In the genomic region with DNA sequence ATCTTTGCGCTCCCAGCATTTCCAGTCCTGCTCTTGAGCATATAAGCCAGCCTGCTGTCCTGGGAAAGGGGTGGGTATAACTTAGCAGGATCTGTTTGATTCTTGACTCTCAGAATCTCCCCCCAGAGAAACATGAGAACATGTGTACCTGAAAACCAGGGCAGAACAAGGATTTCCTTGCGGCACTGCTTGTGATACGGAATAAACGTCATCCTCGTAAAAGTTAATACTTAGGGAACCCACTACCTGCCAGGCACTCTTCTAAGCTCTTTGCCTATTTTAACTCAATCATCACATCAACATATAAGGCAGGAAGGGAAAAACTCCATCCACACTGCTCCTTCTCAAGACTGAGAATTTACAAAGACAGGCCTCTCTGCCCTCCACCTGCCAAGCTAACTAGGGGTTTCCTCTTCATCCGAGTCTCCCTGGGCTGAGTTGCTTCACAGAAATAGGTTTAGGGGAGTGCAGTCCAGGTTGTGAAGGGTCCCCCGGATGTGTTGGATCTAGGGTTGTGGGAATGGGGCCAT, we compare ENCODE assay signal across 9 cellular contexts. TPM values are rescaled to one million over a fixed set of nuclear protein-coding genes. Genes with fewer than 3 reads are reported as not detected.
DNase-seq lines count a peak whose midpoint lies in the region; ATAC-seq, FAIRE-seq and TF ChIP-seq lines count a peak whose summit lies in the region.
"Had no signal": no experiment of that assay in that cellular context is flagged by ENCODE, and none has a peak within 500 bp of the region (broad histone marks: within the 10 kb centered on the region; RNA-seq: fewer than 3 reads in every experiment).

No MANE protein-coding gene starts in this region.

- peaks cover 7% of the 10 kb centered on the region for H3K4me1 ChIP-seq in A673 (ENCODE audit: insufficient read depth, low read length, poor library complexity, severe bottlenecking)
- peaks cover 10% of the 10 kb centered on the region for H3K4me1 ChIP-seq in HUES48 (ENCODE audit: control insufficient read depth, insufficient read depth, low read length)
- H3K4me1 ChIP-seq in mucosa of rectum (ENCODE audit: control insufficient read depth in 2 of 2, insufficient read depth in 2 of 2, low read length in 2 of 2), result peaks cover 6 to 11% of the 10 kb centered on the region in 2 donors

- no peaks in the 10 kb centered on the region for H3K9me3 ChIP-seq in A673 (ENCODE audit: low read depth, low read length, poor library complexity, severe bottlenecking)
- no peaks in the 10 kb centered on the region for H3K9me3 ChIP-seq in HUES48 (ENCODE audit: control insufficient read depth, insufficient read depth, low read length)
- no peaks in the 10 kb centered on the region for H3K9me3 ChIP-seq in mucosa of rectum (ENCODE audit: control insufficient read depth in 2 of 2, low read length in 2 of 2)
- H3K9me3 ChIP-seq: mucosa of descending colon had no signal

- H3K36me3 ChIP-seq in A673 (ENCODE audit: insufficient read depth, low read length, poor library complexity, severe bottlenecking) (no peaks in the 10 kb centered on the region), HUES48 (ENCODE audit: control insufficient read depth, insufficient read depth, low read length) (0 out of 2 replicates have a peak, but pooled peaks cover 3% of the 10 kb centered on the region), bronchial epithelial cell (ENCODE audit: control insufficient read depth, insufficient read depth, low read length) (no peaks in the 10 kb centered on the region), mucosa of rectum (ENCODE audit: control insufficient read depth in 2 of 2, insufficient read depth in 2 of 2, low read length in 2 of 2) (peaks cover 0 to 2% of the 10 kb centered on the region in 2 donors)

- H3K27ac ChIP-seq in A673 (ENCODE audit: low read depth, low read length, poor library complexity, severe bottlenecking), result no peak overlapping the region
- peak overlapping the region; percentile 48 for H3K27ac ChIP-seq in HUES48 (ENCODE audit: low read depth, low read length)
- peak overlapping the region; percentile 65 to 71 for H3K27ac ChIP-seq in mucosa of rectum (ENCODE audit: low read depth in 2 of 2, low read length in 2 of 2)

- intact Hi-C loops in A673 (cut with micrococcal nuclease; ENCODE audit: unreplicated experiment), result no loop called here

- TF ChIP-seq CTCF in A673 (conservative IDR thresholded peaks at IDR 0.05; ENCODE audit: low read depth, low read length) (no peak), bronchial epithelial cell (IDR thresholded peaks at IDR 0.05; ENCODE audit: insufficient read depth, low read length, severe bottlenecking) (no peak)

- DNase-seq in A673 (ENCODE audit: low spot score), result no peak
- DNase-seq in bronchial epithelial cell (ENCODE audit: low read depth), result no peak
- no peak for DNase-seq in DMS79 treated with DMSO at 0.1 percent for 48 hours (lab: John Stamatoyannopoulos, UW)
- DNase-seq in NCI-H1694 treated with DMSO at 0.1 percent for 48 hours (lab: John Stamatoyannopoulos, UW), result no peak

- no peak for ATAC-seq in GM19328 (IDR thresholded peaks at IDR 0.05; ENCODE audit: unreplicated experiment)
- no peak for ATAC-seq in HG02571 (IDR thresholded peaks at IDR 0.05; ENCODE audit: unreplicated experiment)

- H3K27me3 ChIP-seq in A673 (replicated peaks; ENCODE audit: insufficient read depth, low read depth, low read length, poor library complexity) (no peaks in the 10 kb centered on the region), HUES48 (ENCODE audit: control insufficient read depth, insufficient read depth, low read length) (no peaks in the 10 kb centered on the region), bronchial epithelial cell (ENCODE audit: control insufficient read depth, insufficient read depth, low read length) (no peaks in the 10 kb centered on the region), mucosa of rectum (ENCODE audit: control insufficient read depth in 2 of 2, insufficient read depth in 2 of 2, low read length in 2 of 2) (no peaks in the 10 kb centered on the region)

- POLR2A ChIA-PET in A673 (lab: Charles Lee; ENCODE audit: low non-redundant PET), result no interaction called here

- FAIRE-seq in bronchial epithelial cell (lab: Jason Lieb, UNC), result no peak

- H3K4me3 ChIP-seq in A673 (ENCODE audit: low read depth, low read length, poor library complexity, severe bottlenecking) (peak overlapping the region; percentile 85), HUES48 (ENCODE audit: low read depth, low read length) (peak overlapping the region; percentile 83), bronchial epithelial cell (ENCODE audit: low read depth, low read length) (peak overlapping the region; percentile 71), mucosa of rectum (ENCODE audit: low read length in 2 of 2) (peak overlapping the region; percentile 81 to 85)

- peak overlapping the region; percentile 44; the same call in 1 of the 2 replicates for H3K9ac ChIP-seq in HUES48 (ENCODE audit: low read depth, low read length)
- peak overlapping the region; percentile 44 to 90 for H3K9ac ChIP-seq in mucosa of rectum (ENCODE audit: low read depth in 1 of 2, low read length in 2 of 2)

- CTCF ChIA-PET in A673 (lab: Charles Lee), result no interaction called here

- no TSS peak for BruUV-seq in A673 (replicated peaks; lab: Mats Ljungman, UMichigan)

RNA-seq across cellular contexts. Expression of a gene that starts 1.1 kb away (rescaled TPM):
- total RNA-seq in A673 (2021) (15.9 and 16.4 TPM in 2 replicates), bronchial epithelial cell (5.3 and 8.3 TPM in 2 replicates)

RNA-seq across cellular contexts. Expression of a gene that starts 23.7 kb away (rescaled TPM):
- total RNA-seq in A673 (2021), result 5.3 TPM in 2 replicates
- total RNA-seq in bronchial epithelial cell, result not detected in 2 replicates

RNA-seq across cellular contexts. Expression of a gene that starts 24.4 kb away (rescaled TPM):
- total RNA-seq in A673 (2021), result 64.7 and 74.8 TPM in 2 replicates
- 27.7 and 57.4 TPM in 2 replicates for total RNA-seq in bronchial epithelial cell

RNA-seq across cellular contexts. Expression of a gene that starts 34.1 kb away (rescaled TPM):
- 0.60 TPM in 1 of 2 replicates, not detected in the other for total RNA-seq in A673 (2021)
- not detected in 2 replicates for total RNA-seq in bronchial epithelial cell

RNA-seq across cellular contexts. Expression of a gene that starts 54.5 kb away (rescaled TPM):
- total RNA-seq in A673 (2021) (83.5 and 97.9 TPM in 2 replicates), bronchial epithelial cell (20.3 and 30.7 TPM in 2 replicates)
